ENCODE assay signal across 20 cellular contexts in the genomic region with DNA sequence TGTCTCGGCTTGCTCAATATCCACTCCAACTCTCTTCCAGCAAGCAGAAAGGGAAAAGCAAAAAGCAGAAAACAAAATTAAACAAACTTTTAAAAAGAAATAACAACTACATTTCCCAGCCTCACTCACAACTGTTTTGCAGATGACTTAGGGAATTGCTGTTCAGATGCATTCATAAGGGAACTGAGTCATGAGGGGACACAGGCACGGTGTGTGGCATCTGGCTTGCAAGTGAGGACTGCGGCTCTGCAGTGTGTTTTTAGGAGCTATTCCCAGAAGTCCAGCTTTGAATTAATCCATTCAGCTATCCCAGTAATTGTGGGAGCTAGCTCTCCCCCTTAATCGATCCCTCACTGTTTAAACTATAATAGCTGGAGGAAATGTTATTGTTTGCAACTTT. TPM values are rescaled to one million over a fixed set of nuclear protein-coding genes. Genes with fewer than 3 reads are reported as not detected.
DNase-seq lines count a peak whose midpoint lies in the region; ATAC-seq and TF ChIP-seq lines count a peak whose summit lies in the region.
"Had no signal": no experiment of that assay in that cellular context is flagged by ENCODE, and none has a peak within 500 bp of the region (broad histone marks: within the 10 kb centered on the region; RNA-seq: fewer than 3 reads in every experiment).

No MANE protein-coding gene starts in this region.

- peaks cover 71% of the 10 kb centered on the region for H3K4me1 ChIP-seq in Karpas-422 (ENCODE audit: low read length)
- H3K4me1 ChIP-seq in GM23338 (ENCODE audit: insufficient read depth): 0 out of 2 replicates have a peak, but pooled peaks cover 6% of the 10 kb centered on the region
- H3K4me1 ChIP-seq in left ventricle myocardium inferior: no peaks in the 10 kb centered on the region

- no peak overlapping the region for H3K4me3 ChIP-seq in Karpas-422 (ENCODE audit: low read length)
- peak overlapping the region in 4 of 59 donors; percentile 3 to 21 (median 6) for H3K4me3 ChIP-seq in dorsolateral prefrontal cortex
- no peak overlapping the region for H3K4me3 ChIP-seq in GM23338
- H3K4me3 ChIP-seq in left ventricle myocardium inferior: no peak overlapping the region

- H3K79me2 ChIP-seq in Karpas-422 (ENCODE audit: low read length) (no peaks in the 10 kb centered on the region), GM23338 (replicated peaks; ENCODE audit: insufficient read depth) (no peaks in the 10 kb centered on the region)

- no peak for ATAC-seq in GM23338

- DNase-seq in AG08395 (ENCODE audit: low spot score) (peak; percentile 18), Karpas-422 (no peak), dorsolateral prefrontal cortex (peak in 4 of 10 donors; percentile 42 to 54 (median 48)), midbrain (lab: John Stamatoyannopoulos, UW) (peak; percentile 33), GM23338 (ENCODE audit: low spot score) (no peak), globus pallidus (ENCODE audit: low spot score) (no peak), OCI-M1 (lab: John Stamatoyannopoulos, UW) (no peak), left ventricle myocardium inferior (no peak)
- DNase-seq: 8988T, DMS 273 treated with DMSO at 0.1 percent for 48 hours, EL, Kasumi-1, MM.1S, NCI-H1105 treated with DMSO at 0.1 percent for 48 hours, NCI-H1694 treated with DMSO at 0.1 percent for 48 hours, NCI-H2171, NCI-H446, NCI-H69, RPMI8226 had no signal

- peak overlapping the region; percentile 34; the same call in 1 of the 2 replicates for H3K9ac ChIP-seq in Karpas-422 (ENCODE audit: low read length)

- H4K20me1 ChIP-seq in Karpas-422 (ENCODE audit: insufficient read depth, low read depth, low read length) (no peaks in the 10 kb centered on the region), GM23338 (replicated peaks; ENCODE audit: insufficient read depth) (no peaks in the 10 kb centered on the region)

- no peaks in the 10 kb centered on the region for H3F3A ChIP-seq in GM23338 (replicated peaks; ENCODE audit: low read depth)

- no peak overlapping the region for H3K4me3 Mint-ChIP-seq in GM23338
- H3K4me3 Mint-ChIP-seq: CD14-positive monocyte had no signal

- H3K36me3 Mint-ChIP-seq in GM23338 (ENCODE audit: low read depth): no peaks in the 10 kb centered on the region
- H3K36me3 Mint-ChIP-seq: CD14-positive monocyte had no signal

- H3K36me3 ChIP-seq in Karpas-422 (ENCODE audit: insufficient read depth, low read length) (no peaks in the 10 kb centered on the region; the same call in 1 of the 2 replicates), GM23338 (ENCODE audit: insufficient read depth) (no peaks in the 10 kb centered on the region), left ventricle myocardium inferior (no peaks in the 10 kb centered on the region)

- no peaks in the 10 kb centered on the region for H3K9me3 Mint-ChIP-seq in GM23338

- H3K9me2 ChIP-seq in Karpas-422 (replicated peaks; ENCODE audit: insufficient read depth, low read length): no peaks in the 10 kb centered on the region
- H3K9me2 ChIP-seq in GM23338 (ENCODE audit: insufficient read depth): no peaks in the 10 kb centered on the region; the same call in 1 of the 2 replicates

- intact Hi-C loops in dorsolateral prefrontal cortex (cut with DNase I): loop anchor here in 1 of 2 donors (10.0 kb wide), 1 partner anchor 142 kb away; no protein-coding TSS in a partner anchor
- intact Hi-C loops in left ventricle myocardium inferior (cut with micrococcal nuclease): no loop called here

- H3K4me2 ChIP-seq in Karpas-422 (ENCODE audit: low read depth, low read length, poor library complexity, severe bottlenecking): peak overlapping the region; percentile 54
- H3K4me2 ChIP-seq in GM23338: no peak overlapping the region

- H2AFZ ChIP-seq in Karpas-422 (ENCODE audit: low read length): peak overlapping the region; percentile 66
- no peak overlapping the region for H2AFZ ChIP-seq in GM23338

- peaks cover 12% of the 10 kb centered on the region for H3K4me1 Mint-ChIP-seq in GM23338
- H3K4me1 Mint-ChIP-seq: CD14-positive monocyte had no signal

- H3K27ac Mint-ChIP-seq in GM23338: no peak overlapping the region; the same call in 1 of the 2 replicates

- TF ChIP-seq CTCF in dorsolateral prefrontal cortex (IDR thresholded peaks at IDR 0.05 in 54 of 56, conservative IDR thresholded peaks at IDR 0.05 in 2 of 56; ENCODE audit: low read depth in 1 of 56, partially characterized antibody in 56 of 56) (no peak), GM23338 (conservative IDR thresholded peaks at IDR 0.05; ENCODE audit: low read depth in 2 of 2) (no peak), left ventricle myocardium inferior (IDR thresholded peaks at IDR 0.05; ENCODE audit: borderline replicate concordance) (no peak)

- H3K27ac ChIP-seq in Karpas-422 (ENCODE audit: low read length) (peak overlapping the region; percentile 86), dorsolateral prefrontal cortex (peak overlapping the region in 54 of 59 donors; percentile 0 to 88 (median 62)), GM23338 (ENCODE audit: low read depth) (no peak overlapping the region), left ventricle myocardium inferior (replicated peaks) (no peak overlapping the region)

- H3K9me3 ChIP-seq in Karpas-422 (ENCODE audit: low read length) (no peaks in the 10 kb centered on the region), left ventricle myocardium inferior (replicated peaks) (no peaks in the 10 kb centered on the region)

- H3K27me3 Mint-ChIP-seq in GM23338 (ENCODE audit: insufficient read depth, low read depth, poor library complexity): no peaks in the 10 kb centered on the region

- no peaks in the 10 kb centered on the region for H3K27me3 ChIP-seq in Karpas-422 (ENCODE audit: low read length)
- H3K27me3 ChIP-seq in dorsolateral prefrontal cortex: no peaks in the 10 kb centered on the region
- H3K27me3 ChIP-seq in GM23338 (ENCODE audit: insufficient read depth): no peaks in the 10 kb centered on the region
- H3K27me3 ChIP-seq in left ventricle myocardium inferior (ENCODE audit: low read depth): no peaks in the 10 kb centered on the region

TF ChIP-seq in GM23338, 12 proteins besides CTCF, POLR2A, EP300 and RAD21 (continues in another document):
- TF ChIP-seq NANOG (IDR thresholded peaks at IDR 0.05; ENCODE audit: borderline replicate concordance) (no peak), EZH2phosphoT487 (IDR thresholded peaks at IDR 0.05; ENCODE audit: unreplicated experiment) (no peak), ZNF331 (CRISPR knock-in tag; IDR thresholded peaks at IDR 0.05; ENCODE audit: low read depth) (no peak), JUNB (IDR thresholded peaks at IDR 0.05; ENCODE audit: unreplicated experiment) (no peak)

RNA-seq across cellular contexts. Expression of a gene that starts 30.3 kb away (rescaled TPM):
- total RNA-seq in Karpas-422 (2014; rRNA removed; shearing (Covaris generic); ENCODE audit: low replicate concordance): 0.47 TPM in 1 of 2 replicates, not detected in the other
- total RNA-seq in dorsolateral prefrontal cortex (100 to 1,000 TPM in 30 of 120 experiments, 10 to 100 TPM in 90; 48.1 to 232 (median 85.8) TPM), left ventricle myocardium inferior (11.2 TPM)
- 18.5 and 20.1 TPM in 2 replicates for total RNA-seq in GM23338 (2014; rRNA removed; shearing (Covaris generic))
- polyA plus RNA-seq in GM23338 (2016; fragmentation: Nextera tagmentation; extraction: Ambion mirVana): 39.4 and 42.2 TPM in 2 replicates
- polyA plus RNA-seq: CD14-positive monocyte had no signal

Comparison
In these comparisons a context has a peak if more than half of its experiments do, and no peak if none do; other contexts are left out.
1. DNase-seq: peak in AG08395 (single experiment) and midbrain (single experiment); none in Karpas-422 (single experiment), GM23338 (single experiment), globus pallidus (single experiment), OCI-M1 (single experiment) and left ventricle myocardium inferior (single experiment).
2. H3K27ac ChIP-seq: peak in Karpas-422 (single experiment) and dorsolateral prefrontal cortex (54 of 59); none in GM23338 (single experiment) and left ventricle myocardium inferior (single experiment).